8 cellular contexts compared by ENCODE assay signal in genomic region chrX:9644335-9644734, GRCh38.
A peak's percentile ranks its signal among the peaks of the same experiment; 100 is the strongest.
DNase-seq lines count a peak whose midpoint lies in the region; ATAC-seq and TF ChIP-seq lines count a peak whose summit lies in the region.

No MANE protein-coding gene starts in this region.

- H3K36me3 Mint-ChIP-seq in activated T-cell treated with anti-CD3 and anti-CD28 coated beads, Interleukin-2, amount 50 U/mL, for 72 hours (ENCODE audit: insufficient read depth in 2 of 2), result no peaks in the 10 kb centered on the region

- H3K4me3 ChIP-seq in AG10803 (ENCODE audit: low read length), result no peak overlapping the region

- H3K27ac Mint-ChIP-seq in activated T-cell treated with anti-CD3 and anti-CD28 coated beads, Interleukin-2, amount 50 U/mL, for 72 hours, result peak overlapping the region; percentile 63
- peak overlapping the region in 1 of 2 donors; percentile 54 for H3K27ac Mint-ChIP-seq in stimulated activated naive CD8-positive, alpha-beta T cell treated with anti-CD3 and anti-CD28 coated beads, Interleukin-15, amount 100 ng/mL, for 72 hours

- no peak overlapping the region for H3K27ac ChIP-seq in RWPE1

- ATAC-seq in GM19372 (IDR thresholded peaks at IDR 0.05; ENCODE audit: low read depth, unreplicated experiment) (peak; percentile 95), HG03521 (IDR thresholded peaks at IDR 0.05; ENCODE audit: unreplicated experiment) (peak; percentile 78)
- peak; percentile 96 to 98 for ATAC-seq in activated T-cell treated with anti-CD3 and anti-CD28 coated beads, Interleukin-2, amount 50 U/mL, for 72 hours (replicated peaks in 1 of 2)
- peak; percentile 100 for ATAC-seq in stimulated activated naive CD8-positive, alpha-beta T cell treated with anti-CD3 and anti-CD28 coated beads, Interleukin-15, amount 100 ng/mL, for 72 hours

- CTCF ChIA-PET in RWPE1 (lab: Yijun Ruan, JAX), result no interaction called here

- peak; percentile 5 for DNase-seq in AG10803 (ENCODE audit: low read depth)
- peak; percentile 55 to 66 for DNase-seq in activated T-cell treated with anti-CD3 and anti-CD28 coated beads, Interleukin-2, amount 50 U/mL, for 72 hours
- peak; percentile 52 to 81 for DNase-seq in stimulated activated naive CD8-positive, alpha-beta T cell treated with anti-CD3 and anti-CD28 coated beads, Interleukin-15, amount 100 ng/mL, for 72 hours
- no peak for DNase-seq in RWPE1 (ENCODE audit: low spot score)
- DNase-seq in SK-N-DZ (ENCODE audit: low spot score), result no peak
- DNase-seq in kidney glomerular epithelial cell (lab: John Stamatoyannopoulos, UW), result no peak

- peak overlapping the region; percentile 51 to 55 for H3K4me3 Mint-ChIP-seq in activated T-cell treated with anti-CD3 and anti-CD28 coated beads, Interleukin-2, amount 50 U/mL, for 72 hours
- H3K4me3 Mint-ChIP-seq in stimulated activated naive CD8-positive, alpha-beta T cell treated with anti-CD3 and anti-CD28 coated beads, Interleukin-15, amount 100 ng/mL, for 72 hours, result peak overlapping the region; percentile 15 to 45

- H3K4me1 Mint-ChIP-seq in activated T-cell treated with anti-CD3 and anti-CD28 coated beads, Interleukin-2, amount 50 U/mL, for 72 hours (ENCODE audit: low read depth), result peaks cover 44% of the 10 kb centered on the region
- peaks cover 35% of the 10 kb centered on the region for H3K4me1 Mint-ChIP-seq in stimulated activated naive CD8-positive, alpha-beta T cell treated with anti-CD3 and anti-CD28 coated beads, Interleukin-15, amount 100 ng/mL, for 72 hours

- H3K9me3 Mint-ChIP-seq in activated T-cell treated with anti-CD3 and anti-CD28 coated beads, Interleukin-2, amount 50 U/mL, for 72 hours, result no peaks in the 10 kb centered on the region
- H3K9me3 Mint-ChIP-seq in stimulated activated naive CD8-positive, alpha-beta T cell treated with anti-CD3 and anti-CD28 coated beads, Interleukin-15, amount 100 ng/mL, for 72 hours, result no peaks in the 10 kb centered on the region

- POLR2A ChIA-PET in RWPE1 (lab: Yijun Ruan, JAX; ENCODE audit: low non-redundant PET), result no interaction called here

- TF ChIP-seq CTCF in AG10803 (conservative IDR thresholded peaks at IDR 0.05; ENCODE audit: low read length) (no peak), RWPE1 (conservative IDR thresholded peaks at IDR 0.05; ENCODE audit: low read depth) (no peak)

- H3K27me3 Mint-ChIP-seq in activated T-cell treated with anti-CD3 and anti-CD28 coated beads, Interleukin-2, amount 50 U/mL, for 72 hours (ENCODE audit: low read depth), result no peaks in the 10 kb centered on the region
- H3K27me3 Mint-ChIP-seq in stimulated activated naive CD8-positive, alpha-beta T cell treated with anti-CD3 and anti-CD28 coated beads, Interleukin-15, amount 100 ng/mL, for 72 hours, result no peaks in the 10 kb centered on the region

Comparison
In these comparisons a context has a peak if more than half of its experiments do, and no peak if none do; other contexts are left out.
1. DNase-seq: peak in AG10803 (single experiment), activated T-cell treated with anti-CD3 and anti-CD28 coated beads, Interleukin-2, amount 50 U/mL, for 72 hours (2 of 2) and stimulated activated naive CD8-positive, alpha-beta T cell treated with anti-CD3 and anti-CD28 coated beads, Interleukin-15, amount 100 ng/mL, for 72 hours (2 of 2); none in RWPE1 (single experiment), SK-N-DZ (single experiment) and kidney glomerular epithelial cell (single experiment).
2. Peak in every context shown above with its lines, with median percentiles within 50 percentile points of each other: ATAC-seq.